33 cellular contexts compared by ENCODE assay signal in the genomic region with DNA sequence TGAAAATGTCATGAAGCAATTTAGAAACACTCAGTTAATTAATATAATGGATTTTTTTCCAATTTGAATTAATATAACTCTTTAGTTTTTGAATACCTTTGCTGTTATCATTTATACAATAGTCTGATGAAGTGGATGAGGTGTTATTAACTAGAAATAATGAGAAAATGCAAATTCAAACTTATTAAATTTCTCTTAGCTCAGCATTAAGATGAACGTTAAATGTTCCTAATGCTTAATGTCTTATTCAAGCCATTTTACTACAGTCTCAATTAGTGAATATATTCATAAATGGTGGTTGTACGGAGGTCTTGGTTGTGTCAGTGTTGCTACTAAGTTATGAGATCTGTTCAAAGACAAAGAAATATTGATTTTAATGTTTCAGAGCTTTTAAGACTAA.
"Had no signal": no experiment of that assay in that cellular context is flagged by ENCODE, and none has a peak within 500 bp of the region (broad histone marks: within the 10 kb centered on the region; RNA-seq: fewer than 3 reads in every experiment).

No MANE protein-coding gene starts in this region.

- H3K4me3 ChIP-seq: adrenal gland, ascending aorta, body of pancreas, breast epithelium, cardiac muscle cell had no signal

- H3K27me3 ChIP-seq: adrenal gland, ascending aorta, body of pancreas, brain microvascular endothelial cell, breast epithelium, cardiac muscle cell had no signal

- H3K36me3 ChIP-seq: adrenal gland, ascending aorta, brain microvascular endothelial cell, breast epithelium, cardiac muscle cell had no signal

- H3K9me3 ChIP-seq: adrenal gland, ascending aorta, body of pancreas, breast epithelium had no signal

- ATAC-seq: activated naive CD4-positive, alpha-beta T cell treated with anti-CD3 and anti-CD28 coated beads, Interleukin-2, amount 50 U/mL, for 72 hours; activated naive CD8-positive, alpha-beta T cell treated with anti-CD3 and anti-CD28 coated beads, Interleukin-2, amount 50 U/mL, for 24 hours; activated T-cell treated with anti-CD3 and anti-CD28 coated beads, Interleukin-2, amount 50 U/mL, for 4 hours; activated T-cell treated with anti-CD3 and anti-CD28 coated beads, Interleukin-2, amount 50 U/mL, for 72 hours; activated T-helper 17 cell treated with anti-CD3 and anti-CD28 coated beads, Interleukin-2, amount 50 U/mL, for 72 hours; body of pancreas had no signal

- H3K4me1 ChIP-seq: adrenal gland, ascending aorta, body of pancreas, breast epithelium had no signal

- FAIRE-seq: astrocyte, bronchial epithelial cell had no signal

- DNase-seq: activated effector memory CD4-positive, alpha-beta T cell treated with anti-CD3 and anti-CD28 coated beads, Interleukin-2, amount 50 U/mL, for 16 hours; activated effector memory CD4-positive, alpha-beta T cell treated with Interleukin-2 at 50 U/mL for 16 hours; activated gamma-delta T cell; activated gamma-delta T cell treated with Interleukin-2 at 50 U/mL for 16 hours; activated naive CD4-positive, alpha-beta T cell; activated naive CD4-positive, alpha-beta T cell treated with anti-CD3 and anti-CD28 coated beads for 36 hours; activated naive CD4-positive, alpha-beta T cell treated with anti-CD3 and anti-CD28 coated beads, Interleukin-2, amount 10 ng/mL, durations not matched to agents 7 days and 5 days; activated naive CD4-positive, alpha-beta T cell treated with anti-CD3 and anti-CD28 coated beads, Interleukin-2, amount 50 U/mL, for 16 hours; activated naive CD4-positive, alpha-beta T cell treated with Interleukin-2 at 50 U/mL for 16 hours; activated naive CD8-positive, alpha-beta T cell treated with anti-CD3 and anti-CD28 coated beads for 36 hours; activated naive CD8-positive, alpha-beta T cell treated with anti-CD3 and anti-CD28 coated beads, Interleukin-2, amount 10 ng/mL, durations not matched to agents 7 days and 5 days; activated naive CD8-positive, alpha-beta T cell treated with anti-CD3 and anti-CD28 coated beads, Interleukin-2, amount 50 U/mL, for 24 hours; activated T-cell treated with anti-CD3 and anti-CD28 coated beads, Interleukin-2, amount 50 U/mL, for 24 hours; activated T-cell treated with anti-CD3 and anti-CD28 coated beads, Interleukin-2, amount 50 U/mL, for 4 hours; activated T-cell treated with anti-CD3 and anti-CD28 coated beads, Interleukin-2, amount 50 U/mL, for 48 hours; activated T-cell treated with anti-CD3 and anti-CD28 coated beads, Interleukin-2, amount 50 U/mL, for 72 hours; adrenal gland; amniotic stem cell; amygdala; anterior cingulate cortex; aorta; body of pancreas; brain microvascular endothelial cell; caudate nucleus; central memory CD4-positive, alpha-beta T cell; cerebellar nuclear complex had no signal

- H3K27ac ChIP-seq: adrenal gland, ascending aorta, body of pancreas, brain microvascular endothelial cell, breast epithelium, cardiac muscle cell had no signal
